ENCODE assay signal across 14 cellular contexts in the genomic region with DNA sequence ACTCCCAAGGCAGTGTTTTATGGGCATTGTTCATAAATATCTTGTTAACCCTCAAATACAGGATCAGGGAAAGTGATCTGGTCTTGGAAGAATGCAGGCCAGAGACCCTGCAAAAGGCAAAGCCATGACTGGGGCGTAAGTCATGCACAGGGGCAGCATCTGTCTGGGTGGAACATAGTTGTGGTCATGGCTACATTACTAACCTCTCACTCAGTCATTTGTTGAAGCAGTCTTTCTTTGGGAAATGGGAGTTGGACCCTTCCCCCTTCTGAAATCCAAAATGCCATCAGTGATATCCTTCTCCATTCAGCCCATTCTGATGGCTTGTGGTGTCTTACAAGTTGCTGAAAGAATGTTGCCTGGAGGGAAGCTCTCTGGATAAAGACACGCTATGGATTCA.
DNase-seq lines count a peak whose midpoint lies in the region; ATAC-seq and TF ChIP-seq lines count a peak whose summit lies in the region.
"Had no signal": no experiment of that assay in that cellular context is flagged by ENCODE, and none has a peak within 500 bp of the region (broad histone marks: within the 10 kb centered on the region; RNA-seq: fewer than 3 reads in every experiment).

No MANE protein-coding gene starts in this region.

- no peaks in the 10 kb centered on the region for H3K9me2 ChIP-seq in hepatocyte (replicated peaks; ENCODE audit: insufficient read depth)

- H3K27ac ChIP-seq in RWPE2 (ENCODE audit: poor library complexity, severe bottlenecking) (peak overlapping the region; percentile 73), fibroblast of lung (ENCODE audit: insufficient read depth, low read length) (peak overlapping the region; percentile 77), rectal smooth muscle tissue (ENCODE audit: low read depth, low read length) (peak overlapping the region; percentile 53), hepatocyte (no peak overlapping the region)
- H3K27ac ChIP-seq: body of pancreas, left ventricle myocardium inferior, pancreas, thoracic aorta had no signal

- DNase-seq in GM03348 (ENCODE audit: low spot score): peak; percentile 87
- DNase-seq in RWPE2 (ENCODE audit: low spot score): peak; percentile 84
- peak; percentile 86 to 100 for DNase-seq in fibroblast of lung (ENCODE audit: low read depth in 2 of 2)
- no peak for DNase-seq in DMS 273 (lab: John Stamatoyannopoulos, UW; ENCODE audit: unreplicated experiment)
- DNase-seq in hepatocyte (ENCODE audit: low spot score): no peak
- no peak for DNase-seq in NCI-H1436 (lab: John Stamatoyannopoulos, UW)
- DNase-seq in NCI-H187 treated with DMSO at 0.1 percent for 48 hours (lab: John Stamatoyannopoulos, UW): no peak
- DNase-seq: body of pancreas, Calu3, left ventricle myocardium inferior, pancreas had no signal

- peak; percentile 98 for ATAC-seq in RWPE2 (ENCODE audit: low read depth)
- ATAC-seq: body of pancreas, esophagus mucosa had no signal

- H3K9ac ChIP-seq in fibroblast of lung (ENCODE audit: insufficient read depth, low read length): no peak overlapping the region
- no peak overlapping the region for H3K9ac ChIP-seq in rectal smooth muscle tissue (ENCODE audit: low read length)

- H3K79me2 ChIP-seq in fibroblast of lung (ENCODE audit: control insufficient read depth, insufficient read depth, low read length): no peaks in the 10 kb centered on the region
- H3K79me2 ChIP-seq in hepatocyte: no peaks in the 10 kb centered on the region

- no peak overlapping the region for H3K4me3 ChIP-seq in RWPE2 (ENCODE audit: severe bottlenecking)
- no peak overlapping the region for H3K4me3 ChIP-seq in fibroblast of lung (replicated peaks in 1 of 4; ENCODE audit: control extremely low read depth in 1 of 4, insufficient read depth in 1 of 4, low read depth in 3 of 4, low read length in 4 of 4)
- H3K4me3 ChIP-seq in rectal smooth muscle tissue (ENCODE audit: low read length): no peak overlapping the region
- H3K4me3 ChIP-seq in hepatocyte: no peak overlapping the region
- H3K4me3 ChIP-seq: body of pancreas, left ventricle myocardium inferior, pancreas, thoracic aorta had no signal

- H4K20me1 ChIP-seq in fibroblast of lung (ENCODE audit: control insufficient read depth, extremely low read depth, insufficient read depth, low read length) (no peaks in the 10 kb centered on the region), hepatocyte (ENCODE audit: insufficient read depth, poor library complexity, severe bottlenecking) (no peaks in the 10 kb centered on the region)

- WGBS in hepatocyte (ENCODE audit: low lambda C conversion rate, missing lambda C conversion rate): 58% methylated on average over 2 of the region's 2 CpGs

- H3K4me1 ChIP-seq in RWPE2 (ENCODE audit: insufficient read depth, poor library complexity, severe bottlenecking) (peaks cover 15% of the 10 kb centered on the region), fibroblast of lung (ENCODE audit: control insufficient read depth, extremely low read depth, insufficient read depth, low read length) (peaks cover 22% of the 10 kb centered on the region), rectal smooth muscle tissue (ENCODE audit: control insufficient read depth, insufficient read depth, low read length) (peaks cover 18% of the 10 kb centered on the region), hepatocyte (ENCODE audit: insufficient read depth) (no peaks in the 10 kb centered on the region)
- H3K4me1 ChIP-seq: body of pancreas, left ventricle myocardium inferior, pancreas had no signal

- H3K9me3 ChIP-seq in RWPE2 (ENCODE audit: severe bottlenecking) (peaks cover 5% of the 10 kb centered on the region), fibroblast of lung (ENCODE audit: control insufficient read depth, insufficient read depth, low read depth, low read length) (no peaks in the 10 kb centered on the region), hepatocyte (ENCODE audit: low read depth) (no peaks in the 10 kb centered on the region)
- H3K9me3 ChIP-seq: body of pancreas, pancreas, thoracic aorta had no signal

- H3K36me3 ChIP-seq in RWPE2 (ENCODE audit: low read depth) (no peaks in the 10 kb centered on the region), fibroblast of lung (ENCODE audit: control insufficient read depth, insufficient read depth, low read length) (no peaks in the 10 kb centered on the region), rectal smooth muscle tissue (ENCODE audit: control insufficient read depth, insufficient read depth, low read length) (no peaks in the 10 kb centered on the region), hepatocyte (replicated peaks; ENCODE audit: insufficient read depth, low read depth) (no peaks in the 10 kb centered on the region)
- H3K36me3 ChIP-seq: left ventricle myocardium inferior, pancreas, thoracic aorta had no signal

- no peaks in the 10 kb centered on the region for H3K27me3 ChIP-seq in RWPE2 (ENCODE audit: insufficient read depth, poor library complexity, severe bottlenecking)
- no peaks in the 10 kb centered on the region for H3K27me3 ChIP-seq in fibroblast of lung (ENCODE audit: control insufficient read depth, insufficient read depth, low read length)
- no peaks in the 10 kb centered on the region for H3K27me3 ChIP-seq in rectal smooth muscle tissue (ENCODE audit: control insufficient read depth, insufficient read depth, low read length)
- H3K27me3 ChIP-seq in hepatocyte: no peaks in the 10 kb centered on the region
- H3K27me3 ChIP-seq: body of pancreas, pancreas had no signal

- H2AFZ ChIP-seq in fibroblast of lung (ENCODE audit: low read length) (no peak overlapping the region), hepatocyte (no peak overlapping the region)

- TF ChIP-seq CTCF in RWPE2 (IDR thresholded peaks at IDR 0.05; ENCODE audit: poor library complexity, severe bottlenecking) (no peak), fibroblast of lung (conservative IDR thresholded peaks at IDR 0.05 in 1 of 2, IDR thresholded peaks at IDR 0.05 in 1 of 2; ENCODE audit: low read depth in 1 of 2, low read length in 2 of 2) (no peak), hepatocyte (IDR thresholded peaks at IDR 0.05; ENCODE audit: poor library complexity) (no peak)

- H3K4me2 ChIP-seq in fibroblast of lung (ENCODE audit: extremely low read depth, insufficient read depth, low read length) (peak overlapping the region; percentile 75), hepatocyte (no peak overlapping the region)

Comparison
In these comparisons a context has a peak if more than half of its experiments do, and no peak if none do; other contexts are left out.
1. DNase-seq: peak in GM03348 (single experiment), RWPE2 (single experiment) and fibroblast of lung (2 of 2); none in DMS 273 (single experiment), hepatocyte (single experiment), NCI-H1436 (single experiment) and NCI-H187 treated with DMSO at 0.1 percent for 48 hours (single experiment).